20 cellular contexts compared by ENCODE assay signal in genomic region chr6:48061630-48062029, GRCh38. TPM values are rescaled to one million over a fixed set of nuclear protein-coding genes. Genes with fewer than 3 reads are reported as not detected.
DNase-seq lines count a peak whose midpoint lies in the region; ATAC-seq and TF ChIP-seq lines count a peak whose summit lies in the region.
"Had no signal": no experiment of that assay in that cellular context is flagged by ENCODE, and none has a peak within 500 bp of the region (broad histone marks: within the 10 kb centered on the region; RNA-seq: fewer than 3 reads in every experiment).

No MANE protein-coding gene starts in this region.

- no peak overlapping the region for H2AK9ac ChIP-seq in IMR-90 (replicated peaks; ENCODE audit: low read depth, low read length, poor library complexity)

- H3K4me1 ChIP-seq in IMR-90 (ENCODE audit: control insufficient read depth, insufficient read depth, low read length) (no peaks in the 10 kb centered on the region), adipocyte (ENCODE audit: control insufficient read depth, insufficient read depth, low read length) (peaks cover 18% of the 10 kb centered on the region), ascending aorta (no peaks in the 10 kb centered on the region)
- H3K4me1 ChIP-seq in effector memory CD4-positive, alpha-beta T cell (ENCODE audit: control insufficient read depth, insufficient read depth, low read length, poor library complexity, severe bottlenecking), result no peaks in the 10 kb centered on the region

- H2BK120ac ChIP-seq in IMR-90 (ENCODE audit: low read depth, low read length), result no peak overlapping the region

- H3K14ac ChIP-seq in IMR-90 (replicated peaks; ENCODE audit: low read depth, low read length), result no peak overlapping the region

- CTCF ChIA-PET in IMR-90 (lab: Yijun Ruan, JAX), result no interaction called here
- CTCF ChIA-PET in activated CD4-positive, alpha-beta memory T cell treated with anti-CD3 and anti-CD28 coated beads for 36 hours (lab: Charles Lee), result no interaction called here

- H2BK15ac ChIP-seq in IMR-90 (ENCODE audit: low read depth, low read length), result no peak overlapping the region

- no peaks in the 10 kb centered on the region for H3K9me1 ChIP-seq in IMR-90 (ENCODE audit: insufficient read depth, low read length)

- no peak overlapping the region for H3K56ac ChIP-seq in IMR-90 (ENCODE audit: extremely low read depth, insufficient read depth, low read length)

- in situ Hi-C loops in IMR-90 (cut with MboI; ENCODE audit: low sequenced_read_pairs), result no loop called here

- no peak overlapping the region for H4K5ac ChIP-seq in IMR-90 (ENCODE audit: low read depth, low read length)

- H2BK5ac ChIP-seq in IMR-90 (ENCODE audit: low read depth, low read length, poor library complexity, severe bottlenecking), result no peak overlapping the region

- no peaks in the 10 kb centered on the region for H3K27me3 Mint-ChIP-seq in activated CD4-positive, alpha-beta memory T cell treated with anti-CD3 and anti-CD28 coated beads for 36 hours

- ATAC-seq in IMR-90 (ENCODE audit: low read depth) (peak; percentile 72), HG03095 (IDR thresholded peaks at IDR 0.05; ENCODE audit: unreplicated experiment) (no peak)

- H3K27me3 ChIP-seq in IMR-90 (ENCODE audit: control insufficient read depth, insufficient read depth, low read length), result no peaks in the 10 kb centered on the region; the same call in 1 of the 2 replicates
- H3K27me3 ChIP-seq in adipocyte (replicated peaks; ENCODE audit: control insufficient read depth, insufficient read depth, low read length), result no peaks in the 10 kb centered on the region
- no peaks in the 10 kb centered on the region for H3K27me3 ChIP-seq in effector memory CD4-positive, alpha-beta T cell (replicated peaks; ENCODE audit: control insufficient read depth, insufficient read depth, low read length, poor library complexity, severe bottlenecking)
- no peaks in the 10 kb centered on the region for H3K27me3 ChIP-seq in ascending aorta

- no peak overlapping the region for H3K27ac ChIP-seq in IMR-90 (ENCODE audit: insufficient read depth, low read length)
- H3K27ac ChIP-seq in effector memory CD4-positive, alpha-beta T cell (ENCODE audit: insufficient read depth, low read length, poor library complexity, severe bottlenecking), result no peak overlapping the region
- H3K27ac ChIP-seq in ascending aorta, result no peak overlapping the region
- H3K27ac ChIP-seq: KMS-11 had no signal

- H3K4me3 Mint-ChIP-seq in activated CD4-positive, alpha-beta memory T cell treated with anti-CD3 and anti-CD28 coated beads for 36 hours, result no peak overlapping the region
- H3K4me3 Mint-ChIP-seq: activated CD4-positive, alpha-beta T cell treated with anti-CD3 and anti-CD28 coated beads, Interleukin-2, amount 10 ng/mL, durations not matched to agents 7 days and 5 days; CD8-positive, alpha-beta memory T cell; neural crest cell had no signal

- POLR2A ChIA-PET in IMR-90 (lab: Charles Lee; ENCODE audit: unreplicated experiment), result no interaction called here
- POLR2A ChIA-PET in activated CD4-positive, alpha-beta memory T cell treated with anti-CD3 and anti-CD28 coated beads for 36 hours (lab: Charles Lee), result no interaction called here

- H3K4me1 Mint-ChIP-seq in activated CD4-positive, alpha-beta memory T cell treated with anti-CD3 and anti-CD28 coated beads for 36 hours (ENCODE audit: low read depth), result no peaks in the 10 kb centered on the region
- H3K4me1 Mint-ChIP-seq: activated CD4-positive, alpha-beta T cell treated with anti-CD3 and anti-CD28 coated beads, Interleukin-2, amount 10 ng/mL, durations not matched to agents 7 days and 5 days; CD8-positive, alpha-beta memory T cell; neural crest cell had no signal

- dilution Hi-C loops in IMR-90 (cut with HindIII; ENCODE audit: low sequenced_read_pairs, unreplicated experiment), result no loop called here

- no peak overlapping the region for H3K23ac ChIP-seq in IMR-90 (ENCODE audit: low read depth, low read length)

- H3K36me3 Mint-ChIP-seq in activated CD4-positive, alpha-beta memory T cell treated with anti-CD3 and anti-CD28 coated beads for 36 hours, result no peaks in the 10 kb centered on the region
- H3K36me3 Mint-ChIP-seq: CD8-positive, alpha-beta memory T cell had no signal

- H3K4me2 ChIP-seq in IMR-90 (ENCODE audit: low read depth, low read length), result no peak overlapping the region
- H3K4me2 ChIP-seq: KMS-11 had no signal

- no peak overlapping the region for H2AK5ac ChIP-seq in IMR-90 (ENCODE audit: low read depth, low read length)

- H3K9me3 Mint-ChIP-seq in activated CD4-positive, alpha-beta memory T cell treated with anti-CD3 and anti-CD28 coated beads for 36 hours, result no peaks in the 10 kb centered on the region
- H3K9me3 Mint-ChIP-seq: neural crest cell had no signal

- no peak overlapping the region for H2BK20ac ChIP-seq in IMR-90 (ENCODE audit: low read depth, low read length)

- intact Hi-C loops in IMR-90 (cut with micrococcal nuclease), result no loop called here
- intact Hi-C loops in activated CD4-positive, alpha-beta memory T cell treated with anti-CD3 and anti-CD28 coated beads for 36 hours (cut with micrococcal nuclease), result no loop called here
- intact Hi-C loops in ascending aorta (cut with DNase I), result no loop called here

- no peak overlapping the region for H3K4ac ChIP-seq in IMR-90 (ENCODE audit: low read depth, low read length)

- no peak overlapping the region for H2AFZ ChIP-seq in IMR-90 (replicated peaks; ENCODE audit: low read length, poor library complexity)

- no TSS peak for BruUV-seq in IMR-90 (replicated peaks; lab: Mats Ljungman, UMichigan)

- H3K4me3 ChIP-seq in IMR-90 (ENCODE audit: insufficient read depth, low read depth, low read length) (no peak overlapping the region), adipocyte (ENCODE audit: low read length) (peak overlapping the region; percentile 41), ascending aorta (no peak overlapping the region)
- H3K4me3 ChIP-seq in effector memory CD4-positive, alpha-beta T cell (ENCODE audit: insufficient read depth, low read depth, low read length, poor library complexity, severe bottlenecking), result no peak overlapping the region

- peak; percentile 12 for DNase-seq in AG08396 (ENCODE audit: low spot score)
- peak; percentile 12 for DNase-seq in IMR-90
- DNase-seq in adipocyte (ENCODE audit: low read depth), result peak; percentile 82
- peak; percentile 10 for DNase-seq in fibroblast of the conjunctiva (ENCODE audit: low read depth)
- DNase-seq in effector memory CD4-positive, alpha-beta T cell, result no peak
- no peak for DNase-seq in activated CD4-positive, alpha-beta memory T cell treated with anti-CD3 and anti-CD28 coated beads for 36 hours
- no peak for DNase-seq in ascending aorta (ENCODE audit: low spot score in 2 of 2)
- DNase-seq: ACHN; activated CD4-positive, alpha-beta T cell treated with anti-CD3 and anti-CD28 coated beads, Interleukin-2, amount 10 ng/mL, durations not matched to agents 7 days and 5 days; activated naive CD4-positive, alpha-beta T cell treated with anti-CD3 and anti-CD28 coated beads, Interleukin-2, amount 50 U/mL, for 16 hours; activated T-cell treated with anti-CD3 and anti-CD28 coated beads for 4 hours; CD8-positive, alpha-beta memory T cell; central memory CD4-positive, alpha-beta T cell; NCI-H1417 treated with DMSO at 0.1 percent for 48 hours; NCI-H510A treated with DMSO at 0.1 percent for 48 hours; retina had no signal

- H3K9ac ChIP-seq in IMR-90 (ENCODE audit: low read depth, low read length), result no peak overlapping the region
- H3K9ac ChIP-seq in adipocyte (ENCODE audit: low read length), result no peak overlapping the region
- H3K9ac ChIP-seq: KMS-11 had no signal

- no peak overlapping the region for H4K8ac ChIP-seq in IMR-90 (ENCODE audit: low read depth in 2 of 2, low read length in 2 of 2)

- H3K27ac Mint-ChIP-seq in activated CD4-positive, alpha-beta memory T cell treated with anti-CD3 and anti-CD28 coated beads for 36 hours, result no peak overlapping the region
- H3K27ac Mint-ChIP-seq: activated CD4-positive, alpha-beta T cell treated with anti-CD3 and anti-CD28 coated beads, Interleukin-2, amount 10 ng/mL, durations not matched to agents 7 days and 5 days; CD8-positive, alpha-beta memory T cell had no signal

- no peaks in the 10 kb centered on the region for H3K9me3 ChIP-seq in IMR-90 (ENCODE audit: control insufficient read depth, insufficient read depth, low read length)
- peaks cover 2% of the 10 kb centered on the region for H3K9me3 ChIP-seq in adipocyte (ENCODE audit: control insufficient read depth, low read length)
- no peaks in the 10 kb centered on the region for H3K9me3 ChIP-seq in effector memory CD4-positive, alpha-beta T cell (ENCODE audit: control insufficient read depth, low read length)
- H3K9me3 ChIP-seq in ascending aorta, result no peaks in the 10 kb centered on the region

- H3K79me1 ChIP-seq in IMR-90 (ENCODE audit: low read depth in 1 of 2, low read length in 2 of 2), result no peaks in the 10 kb centered on the region

- TF ChIP-seq POLR2A in IMR-90 (IDR thresholded peaks at IDR 0.05; ENCODE audit: low read depth, low read length), result no peak

- no peak for TF ChIP-seq RAD21 in IMR-90 (IDR thresholded peaks at IDR 0.05; ENCODE audit: low read length)

- TF ChIP-seq CTCF in IMR-90 (conservative IDR thresholded peaks at IDR 0.05; ENCODE audit: low read depth, low read length) (no peak), ascending aorta (IDR thresholded peaks at IDR 0.05) (no peak)

- no peak overlapping the region for H3K18ac ChIP-seq in IMR-90 (ENCODE audit: low read depth, low read length)

- no peaks in the 10 kb centered on the region for H4K20me1 ChIP-seq in IMR-90 (ENCODE audit: insufficient read depth, low read length)

- H4K91ac ChIP-seq in IMR-90 (ENCODE audit: insufficient read depth, low read depth, low read length), result no peak overlapping the region

- H3K36me3 ChIP-seq in IMR-90 (ENCODE audit: control insufficient read depth, insufficient read depth, low read length), result no peaks in the 10 kb centered on the region
- H3K36me3 ChIP-seq in adipocyte (ENCODE audit: control insufficient read depth, insufficient read depth, low read length, severe bottlenecking), result no peaks in the 10 kb centered on the region
- H3K36me3 ChIP-seq in effector memory CD4-positive, alpha-beta T cell (ENCODE audit: control insufficient read depth, insufficient read depth, low read length), result no peaks in the 10 kb centered on the region
- no peaks in the 10 kb centered on the region for H3K36me3 ChIP-seq in ascending aorta

TF ChIP-seq in IMR-90, 13 proteins besides CTCF, POLR2A, EP300 and RAD21 (continues in another document):
- TF ChIP-seq NFE2L2 (IDR thresholded peaks at IDR 0.05; ENCODE audit: low read depth, low read length) (no peak), RCOR1 (IDR thresholded peaks at IDR 0.05; ENCODE audit: insufficient replicate concordance, low read length) (no peak), FOS (IDR thresholded peaks at IDR 0.05; ENCODE audit: low read depth, low read length) (no peak), CEBPB (IDR thresholded peaks at IDR 0.05; ENCODE audit: low read depth, low read length) (no peak)

RNA-seq across cellular contexts. Expression of gene PTCHD4, which starts 49.4 kb away (rescaled TPM):
- 0.72 and 1.1 TPM in 2 replicates for total RNA-seq in IMR-90 (2012; rRNA removed)
- 0.36 and 0.53 TPM in 2 replicates for polyA plus RNA-seq in IMR-90 (2012; rRNA removed)
- polyA plus RNA-seq in IMR-90 (2012; cell fraction: cytosol; rRNA removed), result 0.08 and 0.27 TPM in 2 replicates
- 0.14 and 0.46 TPM in 2 replicates for polyA plus RNA-seq in IMR-90 (2012; cell fraction: nucleus; rRNA removed; ENCODE audit: low replicate concordance)
- not detected for total RNA-seq in activated CD4-positive, alpha-beta memory T cell treated with anti-CD3 and anti-CD28 coated beads for 36 hours
- 0.32 TPM for total RNA-seq in ascending aorta
- total RNA-seq: activated CD4-positive, alpha-beta T cell treated with anti-CD3 and anti-CD28 coated beads, Interleukin-2, amount 10 ng/mL, durations not matched to agents 7 days and 5 days; CD8-positive, alpha-beta memory T cell; OCI-LY7 had no signal
- polyA plus RNA-seq: CD8-positive, alpha-beta memory T cell had no signal

Comparison
In these comparisons a context has a peak if more than half of its experiments do, and no peak if none do; other contexts are left out.
1. DNase-seq: peak in AG08396 (single experiment), IMR-90 (single experiment), adipocyte (single experiment) and fibroblast of the conjunctiva (single experiment); none in effector memory CD4-positive, alpha-beta T cell (0 of 3), activated CD4-positive, alpha-beta memory T cell treated with anti-CD3 and anti-CD28 coated beads for 36 hours (single experiment) and ascending aorta (0 of 2).